In genomic region chr5:40518511-40518917, GRCh38 we compare ENCODE assay signal across 14 cellular contexts.
DNase-seq lines count a peak whose midpoint lies in the region; ATAC-seq and TF ChIP-seq lines count a peak whose summit lies in the region.
"Had no signal": no experiment of that assay in that cellular context is flagged by ENCODE, and none has a peak within 500 bp of the region (broad histone marks: within the 10 kb centered on the region; RNA-seq: fewer than 3 reads in every experiment).

No MANE protein-coding gene starts in this region.

- H3K9ac ChIP-seq in HCT116 (ENCODE audit: low read length) = no peak overlapping the region
- H3K9ac ChIP-seq: SK-N-SH had no signal

- peak overlapping the region; percentile 27 for H3K4me2 ChIP-seq in HCT116 (ENCODE audit: low read length)
- H3K4me2 ChIP-seq: SK-N-SH had no signal

- TF ChIP-seq RAD21 in HCT116 (IDR thresholded peaks at IDR 0.05; ENCODE audit: low read depth) = no peak

- no peaks in the 10 kb centered on the region for H3K36me3 ChIP-seq in HCT116 (ENCODE audit: control insufficient read depth in 1 of 2, insufficient read depth in 2 of 2, low read length in 2 of 2)
- H3K36me3 ChIP-seq: upper lobe of left lung had no signal

- POLR2A ChIA-PET in HCT116 (lab: Charles Lee) = no interaction called here

- no peak overlapping the region for H3K4me3 ChIP-seq in HCT116 (replicated peaks in 1 of 2; ENCODE audit: low read depth in 1 of 2, low read length in 2 of 2)
- H3K4me3 ChIP-seq: upper lobe of left lung had no signal

- H3K79me2 ChIP-seq in HCT116 (ENCODE audit: insufficient read depth, low read length) = no peaks in the 10 kb centered on the region

- H3K27ac ChIP-seq in HCT116 (ENCODE audit: low read depth, low read length) = no peak overlapping the region
- H3K27ac ChIP-seq: upper lobe of left lung had no signal

- H2AFZ ChIP-seq in HCT116 (ENCODE audit: low read depth, low read length, poor library complexity, severe bottlenecking) = peak overlapping the region; percentile 64

- no peaks in the 10 kb centered on the region for H3K9me2 ChIP-seq in HCT116 (ENCODE audit: insufficient read depth)

- H4K20me1 ChIP-seq in HCT116 (ENCODE audit: insufficient read depth) = no peaks in the 10 kb centered on the region

- no peaks in the 10 kb centered on the region for H3K9me3 ChIP-seq in HCT116 (ENCODE audit: control insufficient read depth in 1 of 2, insufficient read depth in 1 of 2, low read depth in 1 of 2, low read length in 2 of 2)
- H3K9me3 ChIP-seq: SK-N-SH, upper lobe of left lung had no signal

- RAD21 ChIA-PET in HCT116 (lab: Charles Lee; ENCODE audit: low non-redundant PET in 1 of 2, low total read pairs in 2 of 2, uncharacterized antibody in 2 of 2, unreplicated experiment in 2 of 2) = no interaction called here

- BruUV-seq in HCT116 (replicated peaks; lab: Mats Ljungman, UMichigan) = no TSS peak

- peak; percentile 55 for DNase-seq in activated CD4-positive, alpha-beta T cell treated with anti-CD3 and anti-CD28 coated beads for 48 hours
- no peak for DNase-seq in activated CD4-positive, alpha-beta T cell treated with anti-CD3 and anti-CD28 coated beads for 4 hours
- DNase-seq in HCT116 (ENCODE audit: low read depth, low spot score) (peak; percentile 56), left colon (no peak), mucosa of gallbladder (ENCODE audit: low spot score) (no peak)
- peak; percentile 13 to 21 for DNase-seq in activated CD4-positive, alpha-beta T cell treated with anti-CD3 and anti-CD28 coated beads, Interleukin-2, amount 50 U/mL, for 48 hours
- DNase-seq: kidney glomerular epithelial cell, NCI-H774, nephron progenitor cell, SK-N-SH, upper lobe of left lung had no signal

- H3K4me1 ChIP-seq in HCT116 (ENCODE audit: control insufficient read depth in 1 of 2, insufficient read depth in 2 of 2, low read length in 2 of 2) = peaks cover 3 to 12% of the 10 kb centered on the region in 2 experiments; a peak in 2 of 4 replicates

- intact Hi-C loops in HCT116 (cut with micrococcal nuclease) = no loop called here
- intact Hi-C loops in left colon (cut with DNase I, micrococcal nuclease) = no loop called here

- CTCF ChIA-PET in HCT116 (lab: Charles Lee) = no interaction called here

- TF ChIP-seq CTCF in HCT116 (IDR thresholded peaks at IDR 0.05 in 2 of 3, conservative IDR thresholded peaks at IDR 0.05 in 1 of 3; ENCODE audit: borderline replicate concordance in 1 of 3, insufficient read depth in 1 of 3, low read depth in 2 of 3, low read length in 2 of 3) = no peak

- TF ChIP-seq POLR2A in HCT116 (IDR thresholded peaks at IDR 0.05; ENCODE audit: borderline replicate concordance, extremely low read depth, insufficient read depth, insufficient read length) = no peak

- ATAC-seq in HCT116 = peak; percentile 94
- ATAC-seq in left colon = peak; percentile 87
- ATAC-seq in GM21737 (IDR thresholded peaks at IDR 0.05; ENCODE audit: unreplicated experiment) = no peak
- ATAC-seq in GM21515 (IDR thresholded peaks at IDR 0.05; ENCODE audit: unreplicated experiment) = no peak
- ATAC-seq: WTC11 had no signal

- H3K27me3 ChIP-seq in HCT116 (ENCODE audit: insufficient read depth, low read length) = no peaks in the 10 kb centered on the region
- H3K27me3 ChIP-seq: upper lobe of left lung had no signal

TF ChIP-seq in HCT116, 20 proteins besides CTCF, POLR2A, EP300 and RAD21:
- 0 out of 2 replicates have a peak, but pooled peaks have one; percentile 17 for TF ChIP-seq SP1 (IDR thresholded peaks at IDR 0.05; ENCODE audit: low read depth)
- TF ChIP-seq FOSL1 (IDR thresholded peaks at IDR 0.05; ENCODE audit: low read depth) = peak; percentile 60
- TF ChIP-seq EZH2phosphoT487 (IDR thresholded peaks at IDR 0.05; ENCODE audit: borderline replicate concordance) = no peak
- TF ChIP-seq SRF (IDR thresholded peaks at IDR 0.05; ENCODE audit: low read depth) = no peak
- TF ChIP-seq CBX3 (IDR thresholded peaks at IDR 0.05; ENCODE audit: low read depth) = peak; percentile 25; the same call in 1 of the 2 replicates
- TF ChIP-seq EZH2 (IDR thresholded peaks at IDR 0.05) = no peak
- TF ChIP-seq JUND (IDR thresholded peaks at IDR 0.05) = peak; percentile 27; the same call in 1 of the 2 replicates
- TF ChIP-seq ZNF274 (IDR thresholded peaks at IDR 0.05; ENCODE audit: low read depth, low read length) = no peak

Comparison
In these comparisons a context has a peak if more than half of its experiments do, and no peak if none do; other contexts are left out.
1. DNase-seq: peak in activated CD4-positive, alpha-beta T cell treated with anti-CD3 and anti-CD28 coated beads for 48 hours (single experiment), HCT116 (single experiment) and activated CD4-positive, alpha-beta T cell treated with anti-CD3 and anti-CD28 coated beads, Interleukin-2, amount 50 U/mL, for 48 hours (2 of 2); none in activated CD4-positive, alpha-beta T cell treated with anti-CD3 and anti-CD28 coated beads for 4 hours (0 of 2), left colon (0 of 2) and mucosa of gallbladder (single experiment).
2. ATAC-seq: peak in HCT116 (single experiment) and left colon (single experiment); none in GM21737 (single experiment) and GM21515 (single experiment).